Comparison of ENCODE assay signal across 19 cellular contexts in the genomic region with DNA sequence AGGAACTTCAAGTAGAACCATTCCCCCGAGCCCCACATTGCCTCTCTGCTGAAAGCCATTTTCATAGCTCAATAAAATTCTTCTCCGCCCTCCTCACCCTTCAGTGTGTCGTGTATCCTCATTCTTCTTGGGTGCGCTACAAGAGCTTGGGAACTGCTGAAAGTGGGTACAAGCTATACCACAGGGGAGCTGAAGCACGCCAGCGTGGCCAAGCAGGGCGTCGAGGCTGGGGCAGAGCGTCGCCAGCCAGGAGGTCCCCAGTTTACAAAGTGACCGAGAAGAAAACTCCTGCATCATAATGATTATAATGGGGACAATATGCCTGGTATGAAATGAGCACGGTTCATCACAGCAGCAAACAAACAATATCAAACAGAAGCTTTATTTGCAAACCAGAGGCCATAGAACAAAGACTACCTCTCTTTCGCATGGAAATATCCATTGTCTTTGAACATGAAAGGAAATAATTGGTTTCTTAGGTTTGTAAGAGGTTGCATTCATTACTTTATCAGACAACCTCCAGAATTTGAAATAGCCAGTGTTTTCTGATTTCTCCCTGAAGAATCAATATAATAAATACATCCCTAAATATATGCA. TPM values are rescaled to one million over a fixed set of nuclear protein-coding genes. Genes with fewer than 3 reads are reported as not detected.
A peak's percentile ranks its signal among the peaks of the same experiment; 100 is the strongest.
DNase-seq lines count a peak whose midpoint lies in the region; ATAC-seq, FAIRE-seq and TF ChIP-seq lines count a peak whose summit lies in the region.
"Had no signal": no experiment of that assay in that cellular context is flagged by ENCODE, and none has a peak within 500 bp of the region (broad histone marks: within the 10 kb centered on the region; RNA-seq: fewer than 3 reads in every experiment).

No MANE protein-coding gene starts in this region.

- peaks cover 32 to 49% of the 10 kb centered on the region in 2 donors for H3K36me3 Mint-ChIP-seq in CD14-positive monocyte
- peaks cover 13 to 21% (median 15%) of the 10 kb centered on the region in 3 experiments for H3K36me3 Mint-ChIP-seq in H9 (ENCODE audit: insufficient read depth in 1 of 3, low read depth in 3 of 3)
- peaks cover 19% of the 10 kb centered on the region for H3K36me3 Mint-ChIP-seq in endothelial cell (ENCODE audit: low read depth, unreplicated experiment)

- H4K8ac ChIP-seq in H9 (replicated peaks; ENCODE audit: insufficient read length, low read depth, low read length) (no peak overlapping the region), H1 (ENCODE audit: extremely low read depth, insufficient read depth, low read length) (peak overlapping the region; percentile 53; the same call in 1 of the 2 replicates), mesenchymal stem cell (ENCODE audit: low read length) (no peak overlapping the region)

- TF ChIP-seq RAD21 in H1 (IDR thresholded peaks at IDR 0.05 in 1 of 2, conservative IDR thresholded peaks at IDR 0.05 in 1 of 2; ENCODE audit: low read depth in 2 of 2, low read length in 2 of 2) = no peak

- DNase-seq in CD14-positive monocyte (ENCODE audit: low spot score) (no peak), H9 (no peak), H1 (ENCODE audit: low read depth in 1 of 2, low spot score in 2 of 2) (no peak), mesenchymal stem cell (no peak), NCI-H128 (lab: John Stamatoyannopoulos, UW; ENCODE audit: unreplicated experiment) (no peak), endothelial cell (ENCODE audit: low spot score) (no peak)
- DNase-seq: BE2C; Caco-2; CD4-positive, CD25-positive, alpha-beta regulatory T cell; CD8-positive, alpha-beta T cell; DMS153; DND-41; HFFc6 had no signal

- intact Hi-C loops in CD14-positive monocyte (cut with micrococcal nuclease) = no loop called here

- TF ChIP-seq CTCF in CD14-positive monocyte (IDR thresholded peaks at IDR 0.05) = no peak
- TF ChIP-seq CTCF in H9 (conservative IDR thresholded peaks at IDR 0.05) = no peak
- no peak for TF ChIP-seq CTCF in H1 (IDR thresholded peaks at IDR 0.05; ENCODE audit: control extremely low read depth in 1 of 3, insufficient read depth in 1 of 3, low read depth in 1 of 3, low read length in 3 of 3)
- TF ChIP-seq CTCF in endothelial cell (IDR thresholded peaks at IDR 0.05; ENCODE audit: unreplicated experiment) = no peak

- TF ChIP-seq EP300 in H1 (IDR thresholded peaks at IDR 0.05; ENCODE audit: borderline replicate concordance in 1 of 2, low read depth in 2 of 2, low read length in 2 of 2) = no peak

- peaks cover 26% of the 10 kb centered on the region for H3K4me1 Mint-ChIP-seq in CD14-positive monocyte
- H3K4me1 Mint-ChIP-seq in H9 = peaks cover 44 to 47% of the 10 kb centered on the region in 2 experiments
- H3K4me1 Mint-ChIP-seq in endothelial cell (ENCODE audit: unreplicated experiment) = peaks cover 13% of the 10 kb centered on the region

- no peak overlapping the region for H3K4me2 ChIP-seq in H9 (ENCODE audit: insufficient read depth, insufficient read length, low read length)
- peak overlapping the region; percentile 26 to 33; a peak in 1 of 4 replicates for H3K4me2 ChIP-seq in H1 (ENCODE audit: insufficient read depth in 1 of 2, low read depth in 2 of 2, low read length in 2 of 2)
- H3K4me2 ChIP-seq in mesenchymal stem cell (ENCODE audit: low read length, poor library complexity, severe bottlenecking) = no peak overlapping the region

- ATAC-seq in GM21723 (IDR thresholded peaks at IDR 0.05; ENCODE audit: unreplicated experiment) (no peak), GM18907 (IDR thresholded peaks at IDR 0.05; ENCODE audit: unreplicated experiment) (no peak)
- ATAC-seq: CD8-positive, alpha-beta T cell had no signal

- H2AK5ac ChIP-seq in H9 (ENCODE audit: insufficient read length, low read length) (no peak overlapping the region), H1 (ENCODE audit: low read depth, low read length) (no peak overlapping the region), mesenchymal stem cell (ENCODE audit: low read length, severe bottlenecking) (no peak overlapping the region)

- H3K4me3 Mint-ChIP-seq in CD14-positive monocyte = no peak overlapping the region
- H3K4me3 Mint-ChIP-seq in H9 = no peak overlapping the region
- no peak overlapping the region for H3K4me3 Mint-ChIP-seq in endothelial cell (ENCODE audit: unreplicated experiment)
- H3K4me3 Mint-ChIP-seq: CD4-positive, CD25-positive, alpha-beta regulatory T cell; CD8-positive, alpha-beta T cell; HFFc6 had no signal

- H3K36me3 ChIP-seq in H1 (ENCODE audit: control insufficient read depth in 2 of 4, insufficient read depth in 4 of 4, low read length in 3 of 4) = peaks cover 0 to 4% (median 0%) of the 10 kb centered on the region in 4 experiments; a peak in 1 of 8 replicates
- H3K36me3 ChIP-seq in mesenchymal stem cell (ENCODE audit: control insufficient read depth in 1 of 2, insufficient read depth in 2 of 2, low read depth in 1 of 2, low read length in 2 of 2) = peaks cover 0 to 8% of the 10 kb centered on the region in 2 experiments
- H3K36me3 ChIP-seq: BE2C, HAP-1 had no signal

- H3K27ac Mint-ChIP-seq in CD14-positive monocyte = peak overlapping the region in 4 of 7 donors; percentile 12 to 37 (median 22)
- H3K27ac Mint-ChIP-seq in H9 = peak overlapping the region; percentile 45 to 76 (median 54); a peak in 5 of 7 replicates
- no peak overlapping the region for H3K27ac Mint-ChIP-seq in endothelial cell (ENCODE audit: unreplicated experiment)
- H3K27ac Mint-ChIP-seq: CD8-positive, alpha-beta T cell; HFFc6 had no signal

- H2BK120ac ChIP-seq in H9 (ENCODE audit: low read depth, low read length, poor library complexity, severe bottlenecking) (no peak overlapping the region), H1 (replicated peaks; ENCODE audit: low read depth, low read length) (no peak overlapping the region), mesenchymal stem cell (ENCODE audit: low read depth, low read length) (no peak overlapping the region)

- H3K4me3 ChIP-seq in H1 (ENCODE audit: extremely low read depth in 1 of 4, insufficient read depth in 2 of 4, low read depth in 3 of 4, low read length in 4 of 4) (no peak overlapping the region), mesenchymal stem cell (ENCODE audit: insufficient read depth in 1 of 2, low read depth in 1 of 2, low read length in 2 of 2) (no peak overlapping the region)
- H3K4me3 ChIP-seq: BLaER1 treated with 17β-estradiol and CSF1 and Interleukin-3, amounts not matched to agents 10 nM and 100 nM; HAP-1 had no signal

- FAIRE-seq in H1 (lab: Jason Lieb, UNC) = no peak
- FAIRE-seq: G401.6, GM12892 had no signal

- H2BK5ac ChIP-seq in H9 (ENCODE audit: insufficient read length, low read length) (no peak overlapping the region), H1 (ENCODE audit: low read depth, low read length) (no peak overlapping the region), mesenchymal stem cell (ENCODE audit: low read depth, low read length, poor library complexity, severe bottlenecking) (no peak overlapping the region)

- H2BK15ac ChIP-seq in H9 (ENCODE audit: low read depth, low read length) (no peak overlapping the region), H1 (ENCODE audit: low read length) (no peak overlapping the region), mesenchymal stem cell (ENCODE audit: low read depth, poor library complexity, severe bottlenecking) (peak overlapping the region; percentile 26)

- no peak for TF ChIP-seq POLR2A in H1 (IDR thresholded peaks at IDR 0.05; ENCODE audit: control extremely low read depth in 1 of 2, low read depth in 2 of 2, low read length in 2 of 2)

- no peak overlapping the region for H4K91ac ChIP-seq in H9 (ENCODE audit: insufficient read length, low read depth, low read length)
- H4K91ac ChIP-seq in H1 (replicated peaks; ENCODE audit: insufficient read length, low read length) = no peak overlapping the region
- H4K91ac ChIP-seq in mesenchymal stem cell (ENCODE audit: low read length) = no peak overlapping the region

- H4K20me1 ChIP-seq in H9 (ENCODE audit: control insufficient read depth, insufficient read depth, insufficient read length) = no peaks in the 10 kb centered on the region
- H4K20me1 ChIP-seq in H1 (replicated peaks in 1 of 2; ENCODE audit: control insufficient read depth in 1 of 2, insufficient read depth in 2 of 2, low read length in 2 of 2) = peaks cover 0 to 1% of the 10 kb centered on the region in 2 experiments

- H3K27me3 Mint-ChIP-seq in CD14-positive monocyte (ENCODE audit: low read depth in 3 of 3) (no peaks in the 10 kb centered on the region), H9 (ENCODE audit: low read depth) (peaks cover 11% of the 10 kb centered on the region), endothelial cell (ENCODE audit: unreplicated experiment) (no peaks in the 10 kb centered on the region)
- H3K27me3 Mint-ChIP-seq: CD4-positive, CD25-positive, alpha-beta regulatory T cell had no signal

- H3T11ph ChIP-seq in H9 (ENCODE audit: low read length) = no peak overlapping the region

- H3K23ac ChIP-seq in H9 (ENCODE audit: insufficient read length, low read depth, low read length) = no peak overlapping the region
- H3K23ac ChIP-seq in H1 (ENCODE audit: insufficient read length) = no peak overlapping the region
- H3K23ac ChIP-seq in mesenchymal stem cell (ENCODE audit: low read length in 2 of 2) = no peak overlapping the region

- CTCF ChIA-PET in H1 (lab: Charles Lee; ENCODE audit: partially characterized antibody) = interaction anchor here (1.1 to 3.3 kb wide), 4 partner anchors 15 to 58 kb away, joined by 3 to 15 read pairs (median 4); no protein-coding TSS in a partner anchor

- H2AFZ ChIP-seq in H9 (ENCODE audit: low read length) (no peak overlapping the region), H1 (ENCODE audit: low read length) (no peak overlapping the region), mesenchymal stem cell (ENCODE audit: low read depth, low read length) (no peak overlapping the region)

- H3K79me2 ChIP-seq in H9 (ENCODE audit: insufficient read depth, low read length) = no peaks in the 10 kb centered on the region; the same call in 1 of the 2 replicates
- H3K79me2 ChIP-seq in H1 (ENCODE audit: control insufficient read depth in 1 of 2, insufficient read depth in 2 of 2, low read length in 2 of 2) = no peaks in the 10 kb centered on the region

- POLR2A ChIA-PET in H1 (lab: Charles Lee; ENCODE audit: partially characterized antibody) = interaction anchor here (1.0 to 1.8 kb wide), 2 partner anchors 12 to 15 kb away, joined by 3 to 6 read pairs; no protein-coding TSS in a partner anchor

- H3K56ac ChIP-seq in H9 (ENCODE audit: insufficient read length, low read depth, low read length) (no peak overlapping the region), H1 (replicated peaks; ENCODE audit: insufficient read length, low read depth, low read length) (no peak overlapping the region)

- WGBS in H9 (ENCODE audit: extremely low coverage, insufficient read length, low lambda C conversion rate) = no CpG with 5 or more reads among the region's 13 CpGs
- 45% methylated on average over 13 of the region's 13 CpGs; no CpG with 5 or more reads in 1 of the 2 experiments for WGBS in H1 (ENCODE audit: extremely low coverage in 1 of 2, insufficient coverage in 1 of 2, insufficient read length in 1 of 2, insufficient replicate concordance in 2 of 2, low coverage in 1 of 2, low lambda C conversion rate in 2 of 2, missing lambda C conversion rate in 1 of 2), 2 experiments
- 94% methylated on average over 6 of the region's 13 CpGs for WGBS in mesenchymal stem cell

- no peak overlapping the region for H3K18ac ChIP-seq in H9 (ENCODE audit: insufficient read length, low read depth, low read length)
- H3K18ac ChIP-seq in H1 (ENCODE audit: extremely low read depth, low read length) = no peak overlapping the region
- H3K18ac ChIP-seq in mesenchymal stem cell (ENCODE audit: low read depth in 1 of 2, low read length in 2 of 2) = no peak overlapping the region

- no peaks in the 10 kb centered on the region for H3K27me3 ChIP-seq in H9 (ENCODE audit: insufficient read depth, low read length)
- no peaks in the 10 kb centered on the region; a peak in 1 of 7 replicates for H3K27me3 ChIP-seq in H1 (replicated peaks in 1 of 4; ENCODE audit: control insufficient read depth in 3 of 4, extremely low read depth in 1 of 4, insufficient read depth in 3 of 4, low read length in 3 of 4)
- H3K27me3 ChIP-seq in mesenchymal stem cell (ENCODE audit: control insufficient read depth in 1 of 2, insufficient read depth in 1 of 2, low read length in 2 of 2) = no peaks in the 10 kb centered on the region
- H3K27me3 ChIP-seq: BE2C; BLaER1 treated with 17β-estradiol and CSF1 and Interleukin-3, amounts not matched to agents 10 nM and 100 nM had no signal

- H3K27ac ChIP-seq in H9 (ENCODE audit: insufficient read length, low read depth, low read length) (no peak overlapping the region), H1 (ENCODE audit: low read depth, low read length) (no peak overlapping the region), mesenchymal stem cell (ENCODE audit: low read length, poor library complexity, severe bottlenecking) (no peak overlapping the region)
- H3K27ac ChIP-seq: BLaER1 treated with 17β-estradiol and CSF1 and Interleukin-3, amounts not matched to agents 10 nM and 100 nM had no signal

- H3K9ac ChIP-seq in H9 (ENCODE audit: extremely low read depth, insufficient read length, low read length) (no peak overlapping the region), H1 (replicated peaks in 1 of 4; ENCODE audit: extremely low read depth in 1 of 4, low read depth in 3 of 4, low read length in 3 of 4) (no peak overlapping the region), mesenchymal stem cell (ENCODE audit: low read length) (no peak overlapping the region)
- H3K9ac ChIP-seq: BLaER1 treated with 17β-estradiol and CSF1 and Interleukin-3, amounts not matched to agents 10 nM and 100 nM had no signal

- H2BK12ac ChIP-seq in H9 (ENCODE audit: insufficient read length, low read depth, low read length) = no peak overlapping the region
- no peak overlapping the region for H2BK12ac ChIP-seq in H1 (ENCODE audit: low read depth, low read length)
- no peak overlapping the region for H2BK12ac ChIP-seq in mesenchymal stem cell (ENCODE audit: low read length in 2 of 2)

- peaks cover 13 to 27% (median 21%) of the 10 kb centered on the region in 7 donors for H3K9me3 Mint-ChIP-seq in CD14-positive monocyte
- peaks cover 9 to 16% of the 10 kb centered on the region in 2 experiments; a peak in 4 of 5 replicates for H3K9me3 Mint-ChIP-seq in H9
- H3K9me3 Mint-ChIP-seq in endothelial cell (ENCODE audit: unreplicated experiment) = no peaks in the 10 kb centered on the region

- no peak overlapping the region for H3K4ac ChIP-seq in H9 (ENCODE audit: low read depth, low read length)
- H3K4ac ChIP-seq in H1 (replicated peaks; ENCODE audit: insufficient read length, low read depth, low read length) = no peak overlapping the region
- H3K4ac ChIP-seq in mesenchymal stem cell (ENCODE audit: low read depth in 1 of 2, low read length in 2 of 2) = no peak overlapping the region

- H4K5ac ChIP-seq in H9 (ENCODE audit: insufficient read length, low read depth, low read length) (no peak overlapping the region), H1 (ENCODE audit: insufficient read length, low read depth, low read length) (no peak overlapping the region)

- H3K9me3 ChIP-seq in H9 (ENCODE audit: control insufficient read depth, low read depth, low read length) (peaks cover 6% of the 10 kb centered on the region), H1 (ENCODE audit: insufficient read depth in 2 of 2, low read depth in 1 of 2, low read length in 1 of 2) (peaks cover 3 to 5% of the 10 kb centered on the region in 2 experiments), mesenchymal stem cell (ENCODE audit: control insufficient read depth, low read length) (peaks cover 10% of the 10 kb centered on the region)
- H3K9me3 ChIP-seq: BE2C, HAP-1 had no signal

- H2BK20ac ChIP-seq in H9 (ENCODE audit: low read depth, low read length, poor library complexity, severe bottlenecking) (no peak overlapping the region), H1 (ENCODE audit: low read length) (no peak overlapping the region)

- no peaks in the 10 kb centered on the region for H3K23me2 ChIP-seq in H9 (ENCODE audit: insufficient read length, low read depth, low read length, poor library complexity, severe bottlenecking)
- H3K23me2 ChIP-seq in H1 (ENCODE audit: low read depth, low read length) = no peaks in the 10 kb centered on the region; the same call in 1 of the 2 replicates

- H3K14ac ChIP-seq in H9 (ENCODE audit: insufficient read depth, low read length) (no peak overlapping the region), H1 (ENCODE audit: insufficient read length) (no peak overlapping the region), mesenchymal stem cell (ENCODE audit: low read length in 2 of 2) (no peak overlapping the region)

- H3K4me1 ChIP-seq in H9 (ENCODE audit: insufficient read depth, low read length) = peaks cover 10% of the 10 kb centered on the region
- H3K4me1 ChIP-seq in H1 (replicated peaks in 1 of 4; ENCODE audit: control insufficient read depth in 3 of 4, insufficient read depth in 4 of 4, low read length in 3 of 4) = peaks cover 0 to 11% (median 7%) of the 10 kb centered on the region in 4 experiments; a peak in 4 of 7 replicates
- H3K4me1 ChIP-seq in mesenchymal stem cell (ENCODE audit: control insufficient read depth, insufficient read depth, low read depth, low read length) = peaks cover 5% of the 10 kb centered on the region
- H3K4me1 ChIP-seq: HAP-1 had no signal

- no peaks in the 10 kb centered on the region for H3K79me1 ChIP-seq in H9 (ENCODE audit: insufficient read depth, low read depth, low read length, poor library complexity, severe bottlenecking)
- H3K79me1 ChIP-seq in H1 (ENCODE audit: low read depth, low read length) = peaks cover 2% of the 10 kb centered on the region; the same call in 1 of the 2 replicates
- peaks cover 26% of the 10 kb centered on the region for H3K79me1 ChIP-seq in mesenchymal stem cell (replicated peaks; ENCODE audit: low read length, poor library complexity, severe bottlenecking)

RNA-seq across cellular contexts. Expression of a gene that starts 34.3 kb away (rescaled TPM):
- 10 to 100 TPM; 13.3 to 16.2 TPM for polyA plus RNA-seq in CD14-positive monocyte
- total RNA-seq in H9 (2021) = 10.6 and 10.8 TPM in 2 replicates
- 13.7 and 14.1 TPM in 2 replicates for total RNA-seq in H1 (2021; fragmentation: NEBNext Ultra II Directional; extraction: Animal tissue kit (Norgen Biotek cat#: 25700))
- polyA plus RNA-seq in H1 (2011; rRNA removed) = 2.1 and 2.2 TPM in 2 replicates
- polyA plus RNA-seq in H1 (2011; cell fraction: cytosol; rRNA removed) = 2.9 TPM
- 2.5 TPM for polyA plus RNA-seq in H1 (2011; cell fraction: nucleus; rRNA removed)
- 2.9 to 4.0 TPM (median 3.1 TPM) in 4 replicates for polyA plus RNA-seq in H1 (2012, experiment 1 of 2)
- polyA plus RNA-seq in H1 (2012, experiment 2 of 2) = 0.68 TPM
- polyA plus RNA-seq in H1 (2013, experiment 1 of 2) = 8.5 TPM
- 10.2 TPM for polyA plus RNA-seq in H1 (2013, experiment 2 of 2)
- 10.9 and 12.0 TPM in 2 replicates for polyA minus RNA-seq in H1 (2011; rRNA and poly(A)+ RNA removed)
- polyA minus RNA-seq in H1 (2011; cell fraction: cytosol; rRNA and poly(A)+ RNA removed) = 9.8 TPM
- polyA minus RNA-seq in H1 (2011; cell fraction: nucleus; rRNA and poly(A)+ RNA removed) = 10.0 TPM
- 17.5 TPM for polyA plus RNA-seq in mesenchymal stem cell (2013, experiment 1 of 2)
- 17.2 TPM for polyA plus RNA-seq in mesenchymal stem cell (2013, experiment 2 of 2)
- 36.6 TPM for total RNA-seq in endothelial cell (ENCODE audit: unreplicated experiment)

Comparison
In these comparisons a context has a peak if more than half of its experiments do, and no peak if none do; other contexts are left out.
1. H3K4me2 ChIP-seq: peak in H1 (2 of 2); none in H9 (single experiment) and mesenchymal stem cell (single experiment).